23 cellular contexts compared by ENCODE assay signal in genomic region chr2:101969723-101970122, GRCh38. TPM values are rescaled to one million over a fixed set of nuclear protein-coding genes. Genes with fewer than 3 reads are reported as not detected.
DNase-seq lines count a peak whose midpoint lies in the region; ATAC-seq, FAIRE-seq and TF ChIP-seq lines count a peak whose summit lies in the region.
"Had no signal": no experiment of that assay in that cellular context is flagged by ENCODE, and none has a peak within 500 bp of the region (broad histone marks: within the 10 kb centered on the region; RNA-seq: fewer than 3 reads in every experiment).

No MANE protein-coding gene starts in this region.

- TF ChIP-seq CTCF in HepG2 (CRISPR knock-in tag; IDR thresholded peaks at IDR 0.05) = no peak
- no peak for TF ChIP-seq CTCF in right lobe of liver (IDR thresholded peaks at IDR 0.05)
- TF ChIP-seq CTCF in endodermal cell (conservative IDR thresholded peaks at IDR 0.05) = no peak

- H3K4me1 ChIP-seq in HepG2 (ENCODE audit: insufficient read depth, low read length) (peaks cover 23% of the 10 kb centered on the region), right lobe of liver (peaks cover 0 to 17% (median 2%) of the 10 kb centered on the region in 4 donors), NT2/D1 (ENCODE audit: insufficient read depth, insufficient read length) (peaks cover 7% of the 10 kb centered on the region), endodermal cell (ENCODE audit: control insufficient read depth, insufficient read depth, low read length) (peaks cover 4% of the 10 kb centered on the region), iPS-20b (ENCODE audit: insufficient read depth, low read length) (peaks cover 13% of the 10 kb centered on the region; the same call in 1 of the 2 replicates)
- H3K4me1 ChIP-seq: A549, HAP-1 had no signal

- FAIRE-seq in HepG2 (lab: Jason Lieb, UNC) (no peak), GM19239 (lab: Jason Lieb, UNC) (no peak)
- FAIRE-seq: A549, G401.6, GM12891 had no signal

- H3K79me2 ChIP-seq in HepG2 (ENCODE audit: insufficient read depth, low read length) = no peaks in the 10 kb centered on the region

- H3K27ac ChIP-seq in HepG2 (ENCODE audit: extremely low read length, insufficient read depth, low read length) (no peak overlapping the region), right lobe of liver (no peak overlapping the region), endodermal cell (ENCODE audit: low read depth, low read length) (no peak overlapping the region), iPS-20b (ENCODE audit: low read length) (no peak overlapping the region)
- H3K27ac ChIP-seq: 22Rv1, A549, C4-2B, KMS-11 had no signal

- TF ChIP-seq EP300 in HepG2 (IDR thresholded peaks at IDR 0.05; ENCODE audit: low read depth in 2 of 2, low read length in 2 of 2) (no peak), HepG2 (CRISPR knock-in tag; IDR thresholded peaks at IDR 0.05; ENCODE audit: borderline replicate concordance) (no peak)

- no TSS peak for BruUV-seq in HepG2 (replicated peaks; lab: Mats Ljungman, UMichigan)

- no peak overlapping the region for H3K4me3 Mint-ChIP-seq in endodermal cell
- H3K4me3 Mint-ChIP-seq: CD4-positive, alpha-beta T cell had no signal

- H3K9me3 ChIP-seq in HepG2 (ENCODE audit: low read length) (no peaks in the 10 kb centered on the region), right lobe of liver (no peaks in the 10 kb centered on the region), NT2/D1 (ENCODE audit: insufficient read depth, low read length) (peaks cover 53% of the 10 kb centered on the region), endodermal cell (ENCODE audit: control insufficient read depth, low read length) (peaks cover 17% of the 10 kb centered on the region), iPS-20b (ENCODE audit: insufficient read depth, low read depth, low read length) (peaks cover 13% of the 10 kb centered on the region)
- H3K9me3 ChIP-seq: HAP-1 had no signal

- H3K36me3 Mint-ChIP-seq in endodermal cell (ENCODE audit: low read depth) = no peaks in the 10 kb centered on the region

- H3K4me3 ChIP-seq in HepG2 (replicated peaks in 1 of 3; ENCODE audit: insufficient read depth in 1 of 3, low read depth in 2 of 3, low read length in 3 of 3) = no peak overlapping the region
- no peak overlapping the region for H3K4me3 ChIP-seq in right lobe of liver
- H3K4me3 ChIP-seq in NT2/D1 (ENCODE audit: insufficient read length, low read depth) = no peak overlapping the region
- no peak overlapping the region for H3K4me3 ChIP-seq in endodermal cell (ENCODE audit: low read length)
- peak overlapping the region; percentile 40; the same call in 1 of the 2 replicates for H3K4me3 ChIP-seq in iPS-20b (ENCODE audit: low read length)
- H3K4me3 ChIP-seq: A549, HAP-1 had no signal

- POLR2A ChIA-PET in HepG2 (lab: Yijun Ruan, JAX) = no interaction called here

- H3K27me3 ChIP-seq in HepG2 (ENCODE audit: control insufficient read depth in 1 of 2, insufficient read depth in 2 of 2, low read length in 2 of 2) (0 out of 5 replicates have a peak, but pooled peaks cover 0 to 4% of the 10 kb centered on the region in 2 experiments), right lobe of liver (no peaks in the 10 kb centered on the region), NT2/D1 (ENCODE audit: insufficient read depth, insufficient read length) (no peaks in the 10 kb centered on the region), endodermal cell (ENCODE audit: control insufficient read depth, insufficient read depth, low read length, poor library complexity, severe bottlenecking) (no peaks in the 10 kb centered on the region), iPS-20b (ENCODE audit: insufficient read depth, low read length) (no peaks in the 10 kb centered on the region)

- WGBS in HepG2 (ENCODE audit: low lambda C conversion rate) = 11% methylated on average over 3 of the region's 3 CpGs
- 100% methylated on average over 1 of the region's 3 CpGs for WGBS in right lobe of liver (ENCODE audit: insufficient coverage, low coverage, low lambda C conversion rate, missing lambda C conversion rate)
- WGBS in endodermal cell (ENCODE audit: insufficient coverage in 1 of 2, insufficient read length in 1 of 2), 2 experiments = 80 to 85% methylated on average over 3 of the region's 3 CpGs

- DNase-seq in HepG2 (ENCODE audit: low spot score) (no peak), right lobe of liver (no peak), NT2/D1 (ENCODE audit: low read depth, low spot score) (peak; percentile 81), endodermal cell (peak; percentile 66), GM19239 (ENCODE audit: insufficient read length, low spot score) (no peak), NCI-H524 treated with DMSO at 0.1 percent for 48 hours (lab: John Stamatoyannopoulos, UW) (no peak)
- DNase-seq: AML-193; CD4-positive, alpha-beta T cell; DMS 273 treated with DMSO at 0.1 percent for 48 hours; DMS53; DND-41; EL; GOT3 had no signal

- no peak for TF ChIP-seq RAD21 in HepG2 (CRISPR knock-in tag; IDR thresholded peaks at IDR 0.05)

- CTCF ChIA-PET in HepG2 (lab: Yijun Ruan, JAX; ENCODE audit: low intra/inter-chr PET ratio, low total read pairs) = no interaction called here

- H4K20me1 ChIP-seq in HepG2 (ENCODE audit: insufficient read depth, low read length) = no peaks in the 10 kb centered on the region

- no peak overlapping the region for H3K27ac Mint-ChIP-seq in endodermal cell
- H3K27ac Mint-ChIP-seq: CD4-positive, alpha-beta T cell had no signal

- TF ChIP-seq POLR2A in HepG2 (IDR thresholded peaks at IDR 0.05; ENCODE audit: insufficient read depth in 1 of 2, low read depth in 2 of 2, low read length in 2 of 2) (no peak), right lobe of liver (IDR thresholded peaks at IDR 0.05) (no peak)

- ATAC-seq in HepG2 (peak; percentile 39; the same call in 2 of the 3 replicates), right lobe of liver (no peak), HG03097 (IDR thresholded peaks at IDR 0.05; ENCODE audit: low FRiP score, unreplicated experiment) (no peak)
- ATAC-seq: A549 had no signal

- H3K27me3 Mint-ChIP-seq in endodermal cell (ENCODE audit: insufficient read depth) = no peaks in the 10 kb centered on the region
- H3K27me3 Mint-ChIP-seq: CD4-positive, alpha-beta T cell had no signal

- no peak overlapping the region for H3K4me2 ChIP-seq in HepG2 (ENCODE audit: low read depth, low read length)
- H3K4me2 ChIP-seq: A549, KMS-11 had no signal

- in situ Hi-C loops in HepG2 (cut with HindIII; ENCODE audit: extremely low pct_ligation_motif_present, low pct_unique_long_range_greater_than_20kb) = no loop called here

- no peak overlapping the region for H2AFZ ChIP-seq in HepG2 (ENCODE audit: low read length)

- H3K4me1 Mint-ChIP-seq in endodermal cell = peaks cover 7% of the 10 kb centered on the region

- no peak overlapping the region for H3K9ac ChIP-seq in HepG2 (ENCODE audit: insufficient read depth, low read depth, low read length)
- H3K9ac ChIP-seq in NT2/D1 (ENCODE audit: insufficient read length, low read depth) = no peak overlapping the region
- H3K9ac ChIP-seq in endodermal cell (ENCODE audit: extremely low read depth, low read length, poor library complexity, severe bottlenecking) = no peak overlapping the region
- no peak overlapping the region for H3K9ac ChIP-seq in iPS-20b (ENCODE audit: low read depth, low read length)
- H3K9ac ChIP-seq: KMS-11 had no signal

- H3K9me3 Mint-ChIP-seq in endodermal cell = peaks cover 9% of the 10 kb centered on the region

- no peaks in the 10 kb centered on the region for H3K36me3 ChIP-seq in HepG2 (replicated peaks in 1 of 2; ENCODE audit: control insufficient read depth in 1 of 2, insufficient read depth in 2 of 2, low read length in 2 of 2)
- no peaks in the 10 kb centered on the region for H3K36me3 ChIP-seq in right lobe of liver
- no peaks in the 10 kb centered on the region for H3K36me3 ChIP-seq in NT2/D1 (ENCODE audit: insufficient read depth, insufficient read length, low read length)
- H3K36me3 ChIP-seq in endodermal cell (ENCODE audit: control insufficient read depth, insufficient read depth, low read length) = no peaks in the 10 kb centered on the region
- H3K36me3 ChIP-seq in iPS-20b (ENCODE audit: insufficient read depth, low read depth, low read length) = no peaks in the 10 kb centered on the region
- H3K36me3 ChIP-seq: HAP-1 had no signal

- intact Hi-C loops in HepG2 (cut with micrococcal nuclease; ENCODE audit: unreplicated experiment) (no loop called here), right lobe of liver (cut with DNase I) (no loop called here)

TF ChIP-seq in HepG2, 621 proteins besides CTCF, POLR2A, EP300 and RAD21 (continues in another document):
- no peak for TF ChIP-seq SYNCRIP (IDR thresholded peaks at IDR 0.05; ENCODE audit: insufficient read depth, low read depth, low read length)
- TF ChIP-seq TCF12 (IDR thresholded peaks at IDR 0.05) = no peak
- TF ChIP-seq TCF12 (CRISPR knock-in tag; IDR thresholded peaks at IDR 0.05) = no peak
- no peak for TF ChIP-seq POLR2AphosphoS5 (IDR thresholded peaks at IDR 0.05; ENCODE audit: low read depth, low read length)
- no peak for TF ChIP-seq BCL6 (CRISPR knock-in tag; IDR thresholded peaks at IDR 0.05)

RNA-seq across cellular contexts. Expression of gene IL1R2, which starts 22.0 kb away (rescaled TPM):
- total RNA-seq in HepG2 (2016; rRNA removed; fragmentation: Illumina TruSeq; extraction: Trizol) (1.9 and 3.6 TPM in 2 replicates), right lobe of liver (10 to 100 TPM in 4 of 6 experiments, 1 to 10 TPM in 2; 5.5 to 22.8 (median 12.3) TPM), endodermal cell (under 1 TPM in 1 of 2 donors, not detected in 1; 0.73 TPM)
- 0.88 and 1.0 TPM in 2 replicates for total RNA-seq in HepG2 (2016; cell fraction: cytosol; rRNA removed; fragmentation: Illumina TruSeq; extraction: Trizol; ENCODE audit: low read depth)
- total RNA-seq in HepG2 (2016; cell fraction: insoluble cytoplasmic fraction; rRNA removed; fragmentation: Illumina TruSeq; extraction: Trizol) = 2.6 and 4.1 TPM in 2 replicates
- total RNA-seq in HepG2 (2016; cell fraction: membrane; rRNA removed; fragmentation: Illumina TruSeq; extraction: Trizol) = 0.93 and 1.1 TPM in 2 replicates
- total RNA-seq in HepG2 (2016; cell fraction: nucleus; rRNA removed; fragmentation: Illumina TruSeq; extraction: Trizol) = 2.8 and 3.1 TPM in 2 replicates
- 4.7 and 7.3 TPM in 2 replicates for polyA plus RNA-seq in HepG2 (2011; rRNA removed)
- 6.0 and 6.1 TPM in 2 replicates for polyA plus RNA-seq in HepG2 (2011; cell fraction: cytosol; rRNA removed)
- polyA plus RNA-seq in HepG2 (2011; cell fraction: nucleus; rRNA removed) = 2.0 and 2.8 TPM in 2 replicates
- 3.1 and 4.5 TPM in 2 replicates for polyA plus RNA-seq in HepG2 (2012)
- polyA plus RNA-seq in HepG2 (2016; cell fraction: cytosol; fragmentation: Illumina TruSeq; extraction: Trizol; ENCODE audit: low read depth) = 1.2 and 1.3 TPM in 2 replicates
- 1.8 and 3.2 TPM in 2 replicates for polyA plus RNA-seq in HepG2 (2016; cell fraction: insoluble cytoplasmic fraction; fragmentation: Illumina TruSeq; extraction: Trizol; ENCODE audit: low read depth)
- 0.65 and 1.0 TPM in 2 replicates for polyA plus RNA-seq in HepG2 (2016; cell fraction: membrane; fragmentation: Illumina TruSeq; extraction: Trizol; ENCODE audit: low read depth)
- polyA plus RNA-seq in HepG2 (2016; cell fraction: nucleus; fragmentation: Illumina TruSeq; extraction: Trizol; ENCODE audit: insufficient read depth, low read depth) = 3.7 and 3.8 TPM in 2 replicates
- polyA minus RNA-seq in HepG2 (2011; rRNA and poly(A)+ RNA removed; ENCODE audit: low replicate concordance) = 4.2 TPM in 1 of 2 replicates, not detected in the other
- 3.3 and 3.6 TPM in 2 replicates for polyA minus RNA-seq in HepG2 (2011; cell fraction: cytosol; rRNA and poly(A)+ RNA removed)
- polyA minus RNA-seq in HepG2 (2011; cell fraction: nucleus; rRNA and poly(A)+ RNA removed) = 2.3 and 2.5 TPM in 2 replicates
- not detected for polyA plus RNA-seq in endodermal cell (2013, experiment 1 of 2)
- polyA plus RNA-seq in endodermal cell (2013, experiment 2 of 2) = not detected
- polyA plus RNA-seq: BJ had no signal

Comparison
In these comparisons a context has a peak if more than half of its experiments do, and no peak if none do; other contexts are left out.
1. DNase-seq: peak in NT2/D1 (single experiment) and endodermal cell (single experiment); none in HepG2 (single experiment), right lobe of liver (0 of 3), GM19239 (single experiment) and NCI-H524 treated with DMSO at 0.1 percent for 48 hours (single experiment).